ENCODE assay signal across 1 cellular context in genomic region chrX:41382699-41383645, GRCh38.
A peak's percentile ranks its signal among the peaks of the same experiment; 100 is the strongest.
TF ChIP-seq lines count a peak whose summit lies in the region.

No MANE protein-coding gene starts in this region.

TF ChIP-seq in K562, 482 proteins besides CTCF, POLR2A, EP300 and RAD21 (continued from another document and continues in another):
- TF ChIP-seq ZNF318 (IDR thresholded peaks at IDR 0.05; ENCODE audit: borderline replicate concordance in 1 of 2, low read depth in 1 of 2): no peak
- TF ChIP-seq NR2C1 (IDR thresholded peaks at IDR 0.05): no peak
- 0 out of 2 replicates have a peak, but pooled peaks have one; percentile 11 for TF ChIP-seq NR2C1 (tag; IDR thresholded peaks at IDR 0.05)
- TF ChIP-seq GABPA (tag; conservative IDR thresholded peaks at IDR 0.05; ENCODE audit: low read depth): 0 out of 2 replicates have a peak, but pooled peaks have one; percentile 25
- no peak for TF ChIP-seq GATAD2A (IDR thresholded peaks at IDR 0.05)
- no peak for TF ChIP-seq PREB (CRISPR knock-in tag; IDR thresholded peaks at IDR 0.05)
- TF ChIP-seq HMG20A (CRISPR knock-in tag; conservative IDR thresholded peaks at IDR 0.05): no peak
- TF ChIP-seq SPI1 (IDR thresholded peaks at IDR 0.05; ENCODE audit: borderline replicate concordance, low read depth, low read length): 0 out of 2 replicates have a peak, but pooled peaks have one; percentile 15
- TF ChIP-seq ETV5 (CRISPR knock-in tag; IDR thresholded peaks at IDR 0.05; ENCODE audit: low read depth): 0 out of 2 replicates have a peak, but pooled peaks have one; percentile 19
- no peak for TF ChIP-seq MECOM (CRISPR knock-in tag; IDR thresholded peaks at IDR 0.05)
- peak in 1 of 2 experiments; percentile 57; a peak in 2 of 4 replicates for TF ChIP-seq FOXK2 (conservative IDR thresholded peaks at IDR 0.05 in 1 of 2, IDR thresholded peaks at IDR 0.05 in 1 of 2; ENCODE audit: low read depth in 2 of 2)
- no peak for TF ChIP-seq POLR2B (IDR thresholded peaks at IDR 0.05; ENCODE audit: low read depth, partially characterized antibody)
- TF ChIP-seq YBX1 (IDR thresholded peaks at IDR 0.05): no peak
- TF ChIP-seq ATF2 (CRISPR knock-in tag; IDR thresholded peaks at IDR 0.05): no peak
- TF ChIP-seq ZNF584 (CRISPR knock-in tag; IDR thresholded peaks at IDR 0.05; ENCODE audit: low read depth): peak; percentile 29; the same call in 1 of the 2 replicates
- no peak for TF ChIP-seq EP400 (IDR thresholded peaks at IDR 0.05)
- no peak for TF ChIP-seq XRCC4 (IDR thresholded peaks at IDR 0.05; ENCODE audit: extremely low read depth, insufficient read depth, insufficient read length)
- TF ChIP-seq MTA1 (IDR thresholded peaks at IDR 0.05; ENCODE audit: borderline replicate concordance): no peak
- no peak for TF ChIP-seq BRD4 (IDR thresholded peaks at IDR 0.05)
- TF ChIP-seq PRDM10 (IDR thresholded peaks at IDR 0.05; ENCODE audit: partially characterized antibody): peak; percentile 33
- no peak for TF ChIP-seq ZBTB17 (CRISPR knock-in tag; IDR thresholded peaks at IDR 0.05)
- TF ChIP-seq ZNF695 (CRISPR knock-in tag; IDR thresholded peaks at IDR 0.05): no peak
- TF ChIP-seq POLR2AphosphoS2 (IDR thresholded peaks at IDR 0.05; ENCODE audit: low read length): no peak
- TF ChIP-seq ZBTB33 (CRISPR knock-in tag; IDR thresholded peaks at IDR 0.05): no peak
- TF ChIP-seq ZNF175 (CRISPR knock-in tag; IDR thresholded peaks at IDR 0.05; ENCODE audit: low read depth): peak; percentile 26; the same call in 1 of the 2 replicates
- no peak for TF ChIP-seq AFF4 (CRISPR knock-in tag; IDR thresholded peaks at IDR 0.05)
- TF ChIP-seq ZEB2 (IDR thresholded peaks at IDR 0.05): 0 out of 2 replicates have a peak, but pooled peaks have one; percentile 58
- no peak for TF ChIP-seq E2F3 (CRISPR knock-in tag; IDR thresholded peaks at IDR 0.05)
- no peak for TF ChIP-seq ARID2 (IDR thresholded peaks at IDR 0.05)
- TF ChIP-seq FOXK1 (CRISPR knock-in tag; IDR thresholded peaks at IDR 0.05; ENCODE audit: borderline replicate concordance): no peak
- no peak; the same call in 1 of the 2 replicates for TF ChIP-seq SMARCA4 (IDR thresholded peaks at IDR 0.05)
- no peak for TF ChIP-seq SIRT6 (IDR thresholded peaks at IDR 0.05; ENCODE audit: low read depth, low read length)
- peak; percentile 57; the same call in 1 of the 2 replicates for TF ChIP-seq ZNF384 (IDR thresholded peaks at IDR 0.05; ENCODE audit: low read depth, low read length)
- no peak for TF ChIP-seq TAL1 (IDR thresholded peaks at IDR 0.05)
- TF ChIP-seq TCF7 (IDR thresholded peaks at IDR 0.05; ENCODE audit: borderline replicate concordance): no peak
- no peak for TF ChIP-seq MAFG (tag; conservative IDR thresholded peaks at IDR 0.05)
- no peak for TF ChIP-seq ZNF24 (IDR thresholded peaks at IDR 0.05)
- no peak for TF ChIP-seq ARHGAP35 (IDR thresholded peaks at IDR 0.05; ENCODE audit: partially characterized antibody)
- 0 out of 2 replicates have a peak, but pooled peaks have one; percentile 39 for TF ChIP-seq ZNF589 (CRISPR knock-in tag; IDR thresholded peaks at IDR 0.05; ENCODE audit: low read depth)
- no peak for TF ChIP-seq ZBTB7A (IDR thresholded peaks at IDR 0.05; ENCODE audit: borderline replicate concordance, control insufficient read depth, low read depth, low read length)
- TF ChIP-seq POLR2H (tag; IDR thresholded peaks at IDR 0.05; ENCODE audit: low read depth): peak; percentile 43; the same call in 1 of the 2 replicates
- no peak for TF ChIP-seq PTTG1 (tag; IDR thresholded peaks at IDR 0.05; ENCODE audit: low read depth)
- no peak for TF ChIP-seq HNRNPH1 (optimal IDR thresholded peaks at IDR 0.05; ENCODE audit: low read depth, low read length)
- TF ChIP-seq NELFE (IDR thresholded peaks at IDR 0.05; ENCODE audit: insufficient read depth, insufficient read length): no peak
- no peak for TF ChIP-seq ZNF561 (CRISPR knock-in tag; conservative IDR thresholded peaks at IDR 0.05)
- no peak for TF ChIP-seq RBM34 (IDR thresholded peaks at IDR 0.05; ENCODE audit: borderline replicate concordance, insufficient read depth, low read length)
- no peak for TF ChIP-seq SAFB (IDR thresholded peaks at IDR 0.05; ENCODE audit: borderline replicate concordance, low read depth, low read length)
